ENCODE assay signal across 11 cellular contexts in the genomic region with DNA sequence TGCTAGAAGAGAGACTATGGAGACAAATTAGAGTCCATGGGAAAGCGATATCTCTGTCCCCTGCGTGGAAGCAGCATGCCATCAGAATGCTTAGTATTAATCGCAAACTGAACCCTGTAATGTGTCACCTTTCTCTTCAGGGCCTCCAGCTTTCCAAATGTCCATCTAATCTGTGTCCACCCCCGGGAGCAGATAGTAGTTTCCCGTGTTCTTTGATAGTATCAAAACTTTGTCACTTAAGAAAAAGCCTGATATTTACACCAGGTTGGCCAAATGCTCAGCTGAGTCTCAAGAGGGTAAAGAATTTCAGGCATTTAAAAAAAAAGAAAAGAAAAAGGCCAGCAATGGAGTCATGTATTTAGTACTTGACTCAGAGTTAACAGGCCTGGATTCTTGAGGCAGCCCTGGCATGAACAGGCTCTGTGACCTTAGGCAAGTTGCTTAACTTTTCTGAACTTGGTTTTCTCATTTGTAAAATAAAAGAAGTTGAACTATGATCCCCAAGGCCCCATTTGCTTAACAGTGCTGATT. TPM values are rescaled to one million over a fixed set of nuclear protein-coding genes. Genes with fewer than 3 reads are reported as not detected.
A peak's percentile ranks its signal among the peaks of the same experiment; 100 is the strongest.
DNase-seq lines count a peak whose midpoint lies in the region; ATAC-seq, FAIRE-seq and TF ChIP-seq lines count a peak whose summit lies in the region.
"Had no signal": no experiment of that assay in that cellular context is flagged by ENCODE, and none has a peak within 500 bp of the region (broad histone marks: within the 10 kb centered on the region; RNA-seq: fewer than 3 reads in every experiment).

No MANE protein-coding gene starts in this region.

- H3K4me1 ChIP-seq in ES-I3 (ENCODE audit: insufficient read depth, low read length): peaks cover 30% of the 10 kb centered on the region
- H3K4me1 ChIP-seq in vagina: no peaks in the 10 kb centered on the region

- H3K36me3 Mint-ChIP-seq in progenitor cell of endocrine pancreas (ENCODE audit: insufficient read depth): no peaks in the 10 kb centered on the region

- TF ChIP-seq CTCF in fibroblast of the aortic adventitia (IDR thresholded peaks at IDR 0.05; ENCODE audit: insufficient read depth, low read length): no peak
- no peak for TF ChIP-seq CTCF in progenitor cell of endocrine pancreas (IDR thresholded peaks at IDR 0.05; ENCODE audit: unreplicated experiment)
- TF ChIP-seq CTCF in vagina (IDR thresholded peaks at IDR 0.05): no peak

- H3K27ac ChIP-seq in vagina: no peak overlapping the region

- H3K9ac ChIP-seq in ES-I3 (ENCODE audit: low read depth, low read length): peak overlapping the region; percentile 35; the same call in 1 of the 2 replicates

- H3K9me3 ChIP-seq in ES-I3 (ENCODE audit: control insufficient read depth, insufficient read depth, low read length) (no peaks in the 10 kb centered on the region), vagina (no peaks in the 10 kb centered on the region)

- peak overlapping the region; percentile 56 for H3K27ac Mint-ChIP-seq in progenitor cell of endocrine pancreas
- H3K27ac Mint-ChIP-seq: activated naive CD8-positive, alpha-beta T cell treated with anti-CD3 and anti-CD28 coated beads, Interleukin-2, amount 10 ng/mL, durations not matched to agents 7 days and 5 days had no signal

- intact Hi-C loops in left colon (cut with DNase I, micrococcal nuclease): no loop called here
- intact Hi-C loops in vagina (cut with DNase I): no loop called here

- no peak overlapping the region for H3K4me3 Mint-ChIP-seq in progenitor cell of endocrine pancreas (ENCODE audit: low read depth)
- H3K4me3 Mint-ChIP-seq: activated naive CD8-positive, alpha-beta T cell treated with anti-CD3 and anti-CD28 coated beads, Interleukin-2, amount 10 ng/mL, durations not matched to agents 7 days and 5 days had no signal

- no peaks in the 10 kb centered on the region for H3K36me3 ChIP-seq in ES-I3 (ENCODE audit: insufficient read depth, low read length)
- H3K36me3 ChIP-seq in vagina: no peaks in the 10 kb centered on the region

- peaks cover 33% of the 10 kb centered on the region for H3K4me1 Mint-ChIP-seq in progenitor cell of endocrine pancreas (ENCODE audit: low read depth)

- H3K27me3 ChIP-seq in vagina: no peaks in the 10 kb centered on the region

- no peaks in the 10 kb centered on the region for H3K9me3 Mint-ChIP-seq in progenitor cell of endocrine pancreas (ENCODE audit: low read depth)

- no peak for TF ChIP-seq POLR2A in vagina (IDR thresholded peaks at IDR 0.05)

- peak overlapping the region; percentile 27 for H3K4me3 ChIP-seq in fibroblast of the aortic adventitia (ENCODE audit: low read depth, low read length)
- H3K4me3 ChIP-seq in vagina: no peak overlapping the region
- H3K4me3 ChIP-seq: skin epidermis had no signal

- DNase-seq in RCC 7860 (ENCODE audit: low spot score) (peak; percentile 39), fibroblast of the aortic adventitia (ENCODE audit: low read depth) (peak; percentile 65), progenitor cell of endocrine pancreas (ENCODE audit: low spot score, unreplicated experiment) (no peak), left colon (no peak), vagina (ENCODE audit: extremely low spot score in 2 of 2) (no peak), NCI-H1092 treated with DMSO at 0.1 percent for 48 hours (lab: John Stamatoyannopoulos, UW) (no peak)
- no peak for DNase-seq in stimulated activated CD8-positive, alpha-beta memory T cell treated with anti-CD3 and anti-CD28 coated beads, Interleukin-4, amount 100 ng/mL, for 48 hours
- DNase-seq: activated naive CD8-positive, alpha-beta T cell treated with anti-CD3 and anti-CD28 coated beads, Interleukin-2, amount 10 ng/mL, durations not matched to agents 7 days and 5 days; head of caudate nucleus had no signal

- H3K27me3 Mint-ChIP-seq in progenitor cell of endocrine pancreas: no peaks in the 10 kb centered on the region

- ATAC-seq in left colon: no peak

- no peak for FAIRE-seq in RCC 7860 (lab: Jason Lieb, UNC)

RNA-seq across cellular contexts. Expression of gene GSAP, which starts 10.4 kb away (rescaled TPM):
- total RNA-seq in fibroblast of the aortic adventitia (ENCODE audit: low replicate concordance): 3.2 and 3.5 TPM in 2 replicates
- 9.9 and 10.9 TPM in 2 replicates for total RNA-seq in progenitor cell of endocrine pancreas
- total RNA-seq in left colon: 1 to 10 TPM; 7.9 to 8.0 TPM
- total RNA-seq in vagina: 13.0 TPM

Comparison
In these comparisons a context has a peak if more than half of its experiments do, and no peak if none do; other contexts are left out.
1. DNase-seq: peak in RCC 7860 (single experiment) and fibroblast of the aortic adventitia (single experiment); none in progenitor cell of endocrine pancreas (single experiment), left colon (0 of 2), vagina (0 of 2), stimulated activated CD8-positive, alpha-beta memory T cell treated with anti-CD3 and anti-CD28 coated beads, Interleukin-4, amount 100 ng/mL, for 48 hours (single experiment) and NCI-H1092 treated with DMSO at 0.1 percent for 48 hours (single experiment).